In the genomic region with DNA sequence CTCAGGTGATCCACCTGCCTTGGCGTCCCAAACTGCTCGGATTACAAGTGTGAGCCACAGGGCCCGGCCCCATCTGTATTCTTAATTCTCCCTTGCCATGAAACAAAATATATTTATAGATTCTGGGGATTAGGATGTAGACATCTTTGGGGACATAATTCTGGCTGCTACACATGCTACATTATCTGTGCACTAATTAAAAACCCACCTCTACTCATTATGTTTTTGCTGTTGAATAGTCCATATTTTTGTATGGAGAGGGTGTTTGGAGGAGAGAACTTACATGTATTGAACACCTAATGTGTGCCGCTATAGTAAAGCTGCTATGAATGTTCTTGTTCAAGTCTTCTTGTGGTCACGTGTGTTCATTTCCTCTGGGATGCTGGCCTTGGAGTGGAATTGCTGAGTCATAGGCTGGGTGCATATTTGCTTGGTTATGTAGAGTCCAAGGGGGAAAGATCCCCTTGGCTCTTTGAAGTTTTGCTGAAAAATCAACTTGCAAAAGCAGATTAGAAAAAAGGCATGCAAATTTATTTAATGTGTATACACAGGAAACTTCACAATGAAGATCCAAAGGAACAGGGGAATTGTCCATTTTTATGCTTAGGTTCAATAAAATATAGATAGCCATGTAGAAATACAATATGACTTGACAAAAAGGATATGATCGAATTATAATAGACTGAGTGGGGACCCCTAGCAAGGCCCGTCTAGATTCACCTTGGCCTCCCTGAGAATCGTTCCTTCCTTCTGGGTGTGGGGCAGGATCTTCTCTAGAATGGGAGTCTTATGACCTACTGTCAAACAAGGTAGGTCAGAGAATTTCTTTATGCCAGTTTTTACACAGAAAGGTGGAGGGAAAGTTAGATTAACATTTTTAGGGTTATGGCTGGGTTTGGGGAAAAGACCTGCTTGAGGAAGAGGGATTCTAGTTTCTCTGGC, we compare ENCODE assay signal across 13 cellular contexts. TPM values are rescaled to one million over a fixed set of nuclear protein-coding genes. Genes with fewer than 3 reads are reported as not detected.
DNase-seq lines count a peak whose midpoint lies in the region; ATAC-seq and TF ChIP-seq lines count a peak whose summit lies in the region.
"Had no signal": no experiment of that assay in that cellular context is flagged by ENCODE, and none has a peak within 500 bp of the region (broad histone marks: within the 10 kb centered on the region; RNA-seq: fewer than 3 reads in every experiment).

No MANE protein-coding gene starts in this region.

- DNase-seq in Calu3 (peak; percentile 20), NB4 (ENCODE audit: low read depth) (peak; percentile 44), dermis blood vessel endothelial cell (peak; percentile 53), myocyte (ENCODE audit: low read depth) (peak; percentile 21), NCI-H128 (lab: John Stamatoyannopoulos, UW; ENCODE audit: unreplicated experiment) (no peak), G401 (ENCODE audit: low spot score) (no peak), NCI-H2081 (lab: John Stamatoyannopoulos, UW) (no peak)
- DNase-seq: activated naive CD8-positive, alpha-beta T cell treated with anti-CD3 and anti-CD28 coated beads, Interleukin-2, amount 10 ng/mL, durations not matched to agents 7 days and 5 days; effector memory CD4-positive, alpha-beta T cell; Kasumi-1; retina had no signal

- intact Hi-C loops in Calu3 (cut with micrococcal nuclease; ENCODE audit: unreplicated experiment) = no loop called here

- no peak overlapping the region for H3K4me3 ChIP-seq in NB4 (ENCODE audit: low read depth, low read length)

- BruUV-seq in Calu3 (replicated peaks; lab: Mats Ljungman, UMichigan) = no TSS peak

- ATAC-seq in activated T-helper 17 cell treated with anti-CD3 and anti-CD28 coated beads, Interleukin-2, amount 50 U/mL, for 72 hours (replicated peaks) = no peak
- ATAC-seq: Panc1 had no signal

- H3K27me3 Mint-ChIP-seq in Calu3 (ENCODE audit: unreplicated experiment) = peaks cover 29% of the 10 kb centered on the region
- peaks cover 7% of the 10 kb centered on the region for H3K27me3 Mint-ChIP-seq in activated T-helper 17 cell treated with anti-CD3 and anti-CD28 coated beads, Interleukin-2, amount 50 U/mL, for 72 hours

- no peak for TF ChIP-seq CTCF in Calu3 (IDR thresholded peaks at IDR 0.05; ENCODE audit: unreplicated experiment)
- TF ChIP-seq CTCF in NB4 (IDR thresholded peaks at IDR 0.05; ENCODE audit: low read depth, low read length) = no peak

- H3K4me3 Mint-ChIP-seq in Calu3 (ENCODE audit: low read depth, unreplicated experiment) = no peak overlapping the region
- H3K4me3 Mint-ChIP-seq in activated T-helper 17 cell treated with anti-CD3 and anti-CD28 coated beads, Interleukin-2, amount 50 U/mL, for 72 hours = no peak overlapping the region
- H3K4me3 Mint-ChIP-seq: activated naive CD8-positive, alpha-beta T cell treated with anti-CD3 and anti-CD28 coated beads, Interleukin-2, amount 10 ng/mL, durations not matched to agents 7 days and 5 days had no signal

- CTCF ChIA-PET in Calu3 (lab: Charles Lee) = interaction anchor here (1.8 kb wide), 1 partner anchor 19 kb away, joined by 13 read pairs; no protein-coding TSS in a partner anchor

- no peaks in the 10 kb centered on the region for H3K36me3 Mint-ChIP-seq in Calu3 (ENCODE audit: insufficient read depth, unreplicated experiment)
- H3K36me3 Mint-ChIP-seq in activated T-helper 17 cell treated with anti-CD3 and anti-CD28 coated beads, Interleukin-2, amount 50 U/mL, for 72 hours (ENCODE audit: low read depth) = no peaks in the 10 kb centered on the region
- H3K36me3 Mint-ChIP-seq: activated naive CD8-positive, alpha-beta T cell treated with anti-CD3 and anti-CD28 coated beads, Interleukin-2, amount 10 ng/mL, durations not matched to agents 7 days and 5 days had no signal

- H3K27ac Mint-ChIP-seq in Calu3 (ENCODE audit: unreplicated experiment) = peak overlapping the region; percentile 22
- no peak overlapping the region for H3K27ac Mint-ChIP-seq in activated T-helper 17 cell treated with anti-CD3 and anti-CD28 coated beads, Interleukin-2, amount 50 U/mL, for 72 hours
- H3K27ac Mint-ChIP-seq: activated naive CD8-positive, alpha-beta T cell treated with anti-CD3 and anti-CD28 coated beads, Interleukin-2, amount 10 ng/mL, durations not matched to agents 7 days and 5 days had no signal

- in situ Hi-C loops in G401 (cut with HindIII; ENCODE audit: low sequenced_read_pairs) = no loop called here

- no peaks in the 10 kb centered on the region for H3K9me3 Mint-ChIP-seq in Calu3 (ENCODE audit: low read depth, unreplicated experiment)
- H3K9me3 Mint-ChIP-seq in activated T-helper 17 cell treated with anti-CD3 and anti-CD28 coated beads, Interleukin-2, amount 50 U/mL, for 72 hours = no peaks in the 10 kb centered on the region
- H3K9me3 Mint-ChIP-seq: activated naive CD8-positive, alpha-beta T cell treated with anti-CD3 and anti-CD28 coated beads, Interleukin-2, amount 10 ng/mL, durations not matched to agents 7 days and 5 days had no signal

- no peaks in the 10 kb centered on the region for H3K4me1 Mint-ChIP-seq in Calu3 (ENCODE audit: low read depth, unreplicated experiment)
- no peaks in the 10 kb centered on the region for H3K4me1 Mint-ChIP-seq in activated T-helper 17 cell treated with anti-CD3 and anti-CD28 coated beads, Interleukin-2, amount 50 U/mL, for 72 hours
- H3K4me1 Mint-ChIP-seq: activated naive CD8-positive, alpha-beta T cell treated with anti-CD3 and anti-CD28 coated beads, Interleukin-2, amount 10 ng/mL, durations not matched to agents 7 days and 5 days had no signal

- no peak for TF ChIP-seq POLR2A in NB4 (IDR thresholded peaks at IDR 0.05; ENCODE audit: extremely low read depth, insufficient read length)

RNA-seq across cellular contexts. Expression of a gene that starts 42.1 kb away (rescaled TPM):
- total RNA-seq in Calu3 (2022) (276 and 294 TPM in 2 replicates), dermis blood vessel endothelial cell (75.1 and 80.5 TPM in 2 replicates), myocyte (26.5 and 52.9 TPM in 2 replicates)
- polyA plus RNA-seq in myocyte (2012) = 44.6 TPM
- total RNA-seq in G401 (2014; rRNA removed; shearing (Covaris generic)) = 0.88 and 2.5 TPM in 2 replicates
- total RNA-seq in activated T-helper 17 cell treated with anti-CD3 and anti-CD28 coated beads, Interleukin-2, amount 50 U/mL, for 72 hours = not detected

Comparison
In these comparisons a context has a peak if more than half of its experiments do, and no peak if none do; other contexts are left out.
1. DNase-seq: peak in Calu3 (single experiment), NB4 (single experiment), dermis blood vessel endothelial cell (single experiment) and myocyte (single experiment); none in NCI-H128 (single experiment), G401 (single experiment) and NCI-H2081 (0 of 2).